In the genomic region with DNA sequence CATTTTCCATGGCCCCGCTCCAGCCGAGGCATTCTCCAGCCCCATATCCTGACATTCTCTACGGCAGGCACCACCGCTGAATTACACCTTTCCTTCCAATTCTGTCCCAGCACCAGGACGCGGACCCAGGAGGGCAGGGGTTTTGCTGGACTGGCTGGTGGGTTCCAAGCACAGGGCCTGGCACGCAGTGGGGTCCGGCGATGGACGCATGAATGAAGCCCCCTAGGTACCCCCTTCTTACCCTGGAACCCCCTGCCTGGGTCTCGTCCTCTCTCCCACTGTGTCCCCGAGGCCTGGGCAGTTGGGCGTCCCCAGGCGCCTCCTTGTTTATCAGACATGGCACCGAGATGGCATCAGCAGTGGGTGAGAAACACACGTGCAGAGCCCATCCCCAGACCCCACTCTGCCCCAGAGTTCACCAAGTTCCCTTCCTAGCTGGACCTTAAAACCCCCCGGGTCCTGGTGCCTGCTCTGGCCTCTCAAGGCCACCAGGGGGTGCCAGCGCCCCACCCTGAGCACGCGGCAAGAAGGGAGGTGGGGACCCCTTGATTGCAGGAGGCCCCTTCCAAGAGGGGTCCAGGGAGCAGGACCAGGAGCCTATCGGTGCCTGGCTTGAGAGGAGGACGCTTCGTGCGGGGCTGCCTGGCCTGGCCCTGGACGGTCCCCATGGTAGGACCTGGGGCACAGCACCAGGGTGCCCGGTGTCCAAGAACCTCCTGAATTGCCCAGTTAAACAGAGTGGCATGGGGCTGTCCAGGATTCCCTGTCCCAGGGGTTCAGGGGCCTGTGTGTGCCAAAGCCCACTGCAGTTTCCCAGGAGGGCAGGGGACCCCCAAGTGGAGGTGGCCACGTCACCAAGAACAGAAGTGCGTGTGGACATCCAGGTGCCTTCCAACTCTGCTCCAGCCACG, we compare ENCODE assay signal across 8 cellular contexts. TPM values are rescaled to one million over a fixed set of nuclear protein-coding genes. Genes with fewer than 3 reads are reported as not detected.
A peak's percentile ranks its signal among the peaks of the same experiment; 100 is the strongest.
DNase-seq lines count a peak whose midpoint lies in the region; ATAC-seq and TF ChIP-seq lines count a peak whose summit lies in the region.

No MANE protein-coding gene starts in this region.

- H3K27ac ChIP-seq in Panc1 (ENCODE audit: low read length) (no peak overlapping the region), suprapubic skin (no peak overlapping the region)

- H3K36me3 ChIP-seq in Panc1 (ENCODE audit: control insufficient read depth, insufficient read depth, low read length) (no peaks in the 10 kb centered on the region), suprapubic skin (no peaks in the 10 kb centered on the region)

- 67% methylated on average over 19 of the region's 29 CpGs for WGBS in suprapubic skin

- CTCF ChIA-PET in Panc1 (lab: Charles Lee): interaction anchor here (0.6 to 2.3 kb wide), 5 partner anchors 10 to 112 kb away, joined by 3 to 12 read pairs (median 4); no protein-coding TSS in a partner anchor

- POLR2A ChIA-PET in Panc1 (lab: Charles Lee): no interaction called here

- DNase-seq in activated gamma-delta T cell treated with Interleukin-2 at 50 U/mL for 16 hours (peak; percentile 26), activated gamma-delta T cell (lab: John Stamatoyannopoulos, UW) (no peak), Panc1 (ENCODE audit: low read depth, low spot score) (no peak), astrocyte of the hippocampus (ENCODE audit: low read depth, low spot score) (peak; percentile 61), left kidney (ENCODE audit: low read depth, low spot score) (peak; percentile 59), suprapubic skin (ENCODE audit: low spot score in 2 of 2) (no peak)

- no peak for TF ChIP-seq EP300 in suprapubic skin (IDR thresholded peaks at IDR 0.05)

- no peak for TF ChIP-seq POLR2A in suprapubic skin (IDR thresholded peaks at IDR 0.05)

- intact Hi-C loops in Panc1 (cut with micrococcal nuclease; ENCODE audit: unreplicated experiment): loop anchor here (1.0 to 10.0 kb wide), 2 partner anchors 54 to 70 kb away; no protein-coding TSS in a partner anchor

- ATAC-seq in Panc1: peak; percentile 67
- no peak for ATAC-seq in HG02840 (IDR thresholded peaks at IDR 0.05; ENCODE audit: low FRiP score, unreplicated experiment)
- no peak for ATAC-seq in GM19467 (IDR thresholded peaks at IDR 0.05; ENCODE audit: unreplicated experiment)

- peaks cover 6% of the 10 kb centered on the region for H3K4me1 ChIP-seq in Panc1 (ENCODE audit: control insufficient read depth, insufficient read depth, low read length)
- peaks cover 14% of the 10 kb centered on the region for H3K4me1 ChIP-seq in suprapubic skin

- in situ Hi-C loops in Panc1 (cut with HindIII; ENCODE audit: low pct_unique_long_range_greater_than_20kb, low sequenced_read_pairs): no loop called here

- peak; percentile 98 for TF ChIP-seq CTCF in Panc1 (IDR thresholded peaks at IDR 0.05)
- peak; percentile 68 to 84 for TF ChIP-seq CTCF in suprapubic skin (IDR thresholded peaks at IDR 0.05)

- H3K9me3 ChIP-seq in Panc1 (ENCODE audit: control insufficient read depth, insufficient read depth, low read depth, low read length) (no peaks in the 10 kb centered on the region), suprapubic skin (no peaks in the 10 kb centered on the region)

- no TSS peak for BruUV-seq in Panc1 (replicated peaks; lab: Mats Ljungman, UMichigan)

- H3K4me3 ChIP-seq in Panc1 (ENCODE audit: low read depth in 2 of 2, low read length in 2 of 2) (no peak overlapping the region), suprapubic skin (no peak overlapping the region)

- H3K27me3 ChIP-seq in Panc1 (ENCODE audit: control insufficient read depth, insufficient read depth, low read length) (no peaks in the 10 kb centered on the region), suprapubic skin (peaks cover 3% of the 10 kb centered on the region)

RNA-seq across cellular contexts. Expression of gene MEGF6, which starts 46.1 kb away (rescaled TPM):
- 32.6 TPM for total RNA-seq in Panc1 (2021; ENCODE audit: unreplicated experiment)
- polyA plus RNA-seq in Panc1 (2012; ENCODE audit: insufficient read length): 35.5 TPM
- 100 to 1,000 TPM in 1 of 4 donors, 10 to 100 TPM in 3; 66.7 to 120 (median 74.5) TPM for total RNA-seq in suprapubic skin

RNA-seq across cellular contexts. Expression of gene TPRG1L, which starts 59.6 kb away (rescaled TPM):
- total RNA-seq in Panc1 (2021; ENCODE audit: unreplicated experiment) (57.5 TPM), suprapubic skin (10 to 100 TPM; 36.9 to 52.6 (median 44.8) TPM)
- polyA plus RNA-seq in Panc1 (2012; ENCODE audit: insufficient read length): 93.0 TPM

Comparison
In these comparisons a context has a peak if more than half of its experiments do, and no peak if none do; other contexts are left out.
1. DNase-seq: peak in activated gamma-delta T cell treated with Interleukin-2 at 50 U/mL for 16 hours (single experiment), astrocyte of the hippocampus (single experiment) and left kidney (single experiment); none in activated gamma-delta T cell (single experiment), Panc1 (single experiment) and suprapubic skin (0 of 2).